In the genomic region with DNA sequence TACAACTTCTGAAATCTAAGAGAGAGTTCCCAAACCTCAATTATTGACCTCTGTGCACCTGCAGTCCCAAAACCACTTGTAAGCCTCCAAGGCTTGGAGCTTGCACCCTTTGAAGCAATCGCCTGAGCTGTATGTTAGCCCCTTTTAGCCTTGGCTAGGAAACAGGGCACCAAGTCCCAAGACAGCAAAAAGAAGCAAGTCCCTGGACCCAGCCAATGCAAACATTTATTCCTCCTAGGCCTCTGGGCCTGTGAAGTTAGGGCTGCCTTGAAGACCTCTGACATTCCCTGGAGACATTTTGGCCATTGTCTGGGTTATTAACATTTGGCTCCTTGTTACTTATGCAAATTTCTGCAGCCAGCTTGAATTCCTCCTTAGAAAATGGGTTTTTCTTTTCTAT, we compare ENCODE assay signal across 10 cellular contexts.
"Had no signal": no experiment of that assay in that cellular context is flagged by ENCODE, and none has a peak within 500 bp of the region (broad histone marks: within the 10 kb centered on the region; RNA-seq: fewer than 3 reads in every experiment).

No MANE protein-coding gene starts in this region.

- ATAC-seq: GM23338, HepG2 had no signal

- H3K27ac ChIP-seq: HL-60 had no signal

- H3K4me3 Mint-ChIP-seq: GM23338, H9, HFFc6, IgD-negative memory B cell had no signal

- H3K4me2 ChIP-seq: GM23338 had no signal

- H3K36me3 Mint-ChIP-seq: IgD-negative memory B cell had no signal

- H2AFZ ChIP-seq: GM23338 had no signal

- FAIRE-seq: H1, H54, HepG2 had no signal

- H3K4me1 Mint-ChIP-seq: GM23338, H9 had no signal

- H3K4me3 ChIP-seq: GM23338 had no signal

- H3K27ac Mint-ChIP-seq: GM23338, H9, HFFc6, IgD-negative memory B cell had no signal

- DNase-seq: H9, HCEC 1CT, HFFc6, KG1 had no signal
